ENCODE assay signal across 10 cellular contexts in the genomic region with DNA sequence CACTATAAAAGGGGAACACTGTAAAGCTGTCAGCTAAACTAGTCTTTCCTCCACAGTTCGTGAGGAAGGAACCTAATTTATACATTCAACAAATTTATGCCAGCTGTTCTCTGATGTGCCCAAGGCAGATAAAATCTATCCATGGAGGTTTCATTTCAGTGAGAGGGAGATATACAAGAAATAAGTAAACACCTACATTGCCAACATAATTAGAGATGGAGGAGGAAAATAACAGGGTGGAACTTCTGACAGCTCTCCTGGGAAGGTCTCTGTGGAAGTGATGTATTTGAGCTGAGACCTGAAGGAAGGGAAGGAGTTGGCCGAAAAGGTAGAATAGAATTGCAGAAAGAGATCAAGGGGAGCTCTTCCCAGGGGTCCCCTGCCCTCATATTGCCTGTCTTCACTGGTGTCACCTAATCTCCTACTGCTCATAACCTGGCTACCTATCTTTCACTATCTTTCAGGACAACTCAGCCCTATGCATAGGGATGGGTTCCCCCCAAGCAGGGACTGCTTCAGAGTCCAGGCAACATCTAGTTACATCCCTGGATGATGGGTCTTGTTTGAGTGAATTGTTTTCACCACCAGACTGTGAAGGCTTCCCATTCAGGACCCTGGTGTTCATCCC. TPM values are rescaled to one million over a fixed set of nuclear protein-coding genes. Genes with fewer than 3 reads are reported as not detected.
DNase-seq lines count a peak whose midpoint lies in the region; ATAC-seq and TF ChIP-seq lines count a peak whose summit lies in the region.
"Had no signal": no experiment of that assay in that cellular context is flagged by ENCODE, and none has a peak within 500 bp of the region (broad histone marks: within the 10 kb centered on the region; RNA-seq: fewer than 3 reads in every experiment).

No MANE protein-coding gene starts in this region.

- H3K4me3 Mint-ChIP-seq in activated CD4-positive, alpha-beta T cell treated with anti-CD3 and anti-CD28 coated beads, Interleukin-2, amount 10 ng/mL, durations not matched to agents 7 days and 5 days = no peak overlapping the region
- peak overlapping the region; percentile 33 for H3K4me3 Mint-ChIP-seq in activated CD4-positive, alpha-beta memory T cell treated with anti-CD3 and anti-CD28 coated beads for 36 hours

- no peaks in the 10 kb centered on the region for H3K9me3 Mint-ChIP-seq in activated CD4-positive, alpha-beta T cell treated with anti-CD3 and anti-CD28 coated beads, Interleukin-2, amount 10 ng/mL, durations not matched to agents 7 days and 5 days
- no peaks in the 10 kb centered on the region for H3K9me3 Mint-ChIP-seq in activated CD4-positive, alpha-beta memory T cell treated with anti-CD3 and anti-CD28 coated beads for 36 hours

- TF ChIP-seq CTCF in lower lobe of right lung (IDR thresholded peaks at IDR 0.05) = no peak

- POLR2A ChIA-PET in activated CD4-positive, alpha-beta T cell treated with anti-CD3 and anti-CD28 coated beads, Interleukin-2, amount 10 ng/mL, durations not matched to agents 7 days and 5 days (lab: Charles Lee) = no interaction called here
- POLR2A ChIA-PET in activated CD4-positive, alpha-beta memory T cell treated with anti-CD3 and anti-CD28 coated beads for 36 hours (lab: Charles Lee) = interaction anchor here (0.7 to 2.3 kb wide), 3 partner anchors 8 to 241 kb away, joined by 3 to 12 read pairs (median 6); a partner anchor contains a TSS

- no peaks in the 10 kb centered on the region for H3K27me3 ChIP-seq in lower lobe of right lung (ENCODE audit: low read depth)

- H3K9me3 ChIP-seq in lower lobe of right lung = no peaks in the 10 kb centered on the region

- intact Hi-C loops in activated CD4-positive, alpha-beta memory T cell treated with anti-CD3 and anti-CD28 coated beads for 36 hours (cut with micrococcal nuclease) = loop anchor here (2.0 to 10.0 kb wide), 2 partner anchors 105 to 401 kb away; a partner anchor contains a TSS
- intact Hi-C loops in lower lobe of right lung (cut with DNase I) = no loop called here

- peaks cover 36% of the 10 kb centered on the region for H3K4me1 ChIP-seq in lower lobe of right lung

- H3K4me1 Mint-ChIP-seq in activated CD4-positive, alpha-beta T cell treated with anti-CD3 and anti-CD28 coated beads, Interleukin-2, amount 10 ng/mL, durations not matched to agents 7 days and 5 days = peaks cover 61% of the 10 kb centered on the region
- H3K4me1 Mint-ChIP-seq in activated CD4-positive, alpha-beta memory T cell treated with anti-CD3 and anti-CD28 coated beads for 36 hours (ENCODE audit: low read depth) = peaks cover 55% of the 10 kb centered on the region

- H3K27me3 Mint-ChIP-seq in activated CD4-positive, alpha-beta T cell treated with anti-CD3 and anti-CD28 coated beads, Interleukin-2, amount 10 ng/mL, durations not matched to agents 7 days and 5 days = no peaks in the 10 kb centered on the region
- no peaks in the 10 kb centered on the region for H3K27me3 Mint-ChIP-seq in activated CD4-positive, alpha-beta memory T cell treated with anti-CD3 and anti-CD28 coated beads for 36 hours

- peak overlapping the region; percentile 95 for H3K27ac ChIP-seq in lower lobe of right lung
- H3K27ac ChIP-seq in substantia nigra (ENCODE audit: low read depth, low read length, poor library complexity, severe bottlenecking) = peak overlapping the region; percentile 17

- no peaks in the 10 kb centered on the region for H3K36me3 ChIP-seq in lower lobe of right lung

- peaks cover 28% of the 10 kb centered on the region for H3K36me3 Mint-ChIP-seq in activated CD4-positive, alpha-beta T cell treated with anti-CD3 and anti-CD28 coated beads, Interleukin-2, amount 10 ng/mL, durations not matched to agents 7 days and 5 days (ENCODE audit: low read depth)
- H3K36me3 Mint-ChIP-seq in activated CD4-positive, alpha-beta memory T cell treated with anti-CD3 and anti-CD28 coated beads for 36 hours = peaks cover 26% of the 10 kb centered on the region

- CTCF ChIA-PET in activated CD4-positive, alpha-beta T cell treated with anti-CD3 and anti-CD28 coated beads, Interleukin-2, amount 10 ng/mL, durations not matched to agents 7 days and 5 days (lab: Charles Lee) = interaction anchor here (0.6 to 2.2 kb wide), 8 partner anchors 8 to 231 kb away, joined by 3 to 20 read pairs (median 4); no protein-coding TSS in a partner anchor
- CTCF ChIA-PET in activated CD4-positive, alpha-beta memory T cell treated with anti-CD3 and anti-CD28 coated beads for 36 hours (lab: Charles Lee) = interaction anchor here (0.6 to 2.9 kb wide), 7 partner anchors 9 to 318 kb away, joined by 3 to 17 read pairs (median 4); a partner anchor contains a TSS

- peak overlapping the region; percentile 61 for H3K27ac Mint-ChIP-seq in activated CD4-positive, alpha-beta T cell treated with anti-CD3 and anti-CD28 coated beads, Interleukin-2, amount 10 ng/mL, durations not matched to agents 7 days and 5 days
- H3K27ac Mint-ChIP-seq in activated CD4-positive, alpha-beta memory T cell treated with anti-CD3 and anti-CD28 coated beads for 36 hours = peak overlapping the region; percentile 68

- H3K4me3 ChIP-seq in lower lobe of right lung = no peak overlapping the region

- ATAC-seq in lower lobe of right lung = no peak
- ATAC-seq in GM18498 (IDR thresholded peaks at IDR 0.05; ENCODE audit: unreplicated experiment) = no peak
- ATAC-seq in GM21528 (IDR thresholded peaks at IDR 0.05; ENCODE audit: low FRiP score, unreplicated experiment) = no peak

- no peak for DNase-seq in activated CD4-positive, alpha-beta T cell treated with anti-CD3 and anti-CD28 coated beads, Interleukin-2, amount 10 ng/mL, durations not matched to agents 7 days and 5 days
- no peak for DNase-seq in activated CD4-positive, alpha-beta T cell treated with anti-CD3 and anti-CD28 coated beads, Interleukin-2, amount 50 U/mL, for 48 hours
- no peak for DNase-seq in activated CD4-positive, alpha-beta memory T cell treated with anti-CD3 and anti-CD28 coated beads for 36 hours
- DNase-seq in lower lobe of right lung (no peak), substantia nigra (lab: John Stamatoyannopoulos, UW) (peak in 1 of 49 donors; percentile 8), OCI-M1 (lab: John Stamatoyannopoulos, UW) (no peak)
- DNase-seq: kidney glomerular epithelial cell, NCI-H1048 had no signal

RNA-seq across cellular contexts. Expression of a gene that starts 1.0 kb away (rescaled TPM):
- total RNA-seq in activated CD4-positive, alpha-beta T cell treated with anti-CD3 and anti-CD28 coated beads, Interleukin-2, amount 10 ng/mL, durations not matched to agents 7 days and 5 days = 10 to 100 TPM; 59.2 to 60.1 TPM
- 10 to 100 TPM; 75.7 to 76.6 TPM for total RNA-seq in activated CD4-positive, alpha-beta memory T cell treated with anti-CD3 and anti-CD28 coated beads for 36 hours
- total RNA-seq in lower lobe of right lung = 53.1 TPM
